ENCODE assay signal across 1 cellular context in the genomic region with DNA sequence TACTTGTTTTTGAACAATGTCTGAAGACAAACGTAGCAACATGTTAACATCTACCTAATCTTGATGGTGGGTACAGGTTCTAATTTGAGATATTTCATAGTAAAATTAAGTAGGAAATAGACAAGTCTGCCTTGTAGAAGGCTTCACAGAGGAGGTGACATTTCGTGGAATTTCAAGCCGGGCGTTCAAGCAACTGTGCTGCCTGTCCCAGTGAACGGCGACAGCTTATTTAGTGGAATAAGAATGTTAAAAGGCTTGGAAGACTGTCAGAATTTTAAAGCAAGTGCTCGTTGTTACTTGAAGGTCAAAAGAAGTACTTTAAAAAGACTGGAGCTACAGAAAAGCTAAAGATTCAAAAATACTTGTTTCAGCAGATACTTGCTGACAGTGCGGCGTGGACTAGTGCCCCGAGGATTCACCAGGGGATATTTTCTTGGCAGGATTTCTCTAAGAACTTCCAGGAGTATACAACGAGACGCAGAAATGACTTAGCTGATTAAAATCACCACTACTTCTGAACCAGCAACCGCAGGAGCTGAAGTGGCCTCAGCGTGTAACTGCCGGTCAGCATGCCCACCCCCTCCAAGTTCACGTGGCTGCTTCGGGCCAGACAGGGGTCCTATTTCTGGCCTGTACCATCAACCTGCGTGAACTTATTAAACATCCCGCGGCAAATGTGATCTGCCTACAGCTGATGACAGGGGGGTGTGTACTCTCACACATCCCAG.
TF ChIP-seq lines count a peak whose summit lies in the region.

No MANE protein-coding gene starts in this region.

TF ChIP-seq in endothelial cell of umbilical vein, 7 proteins besides CTCF, POLR2A, EP300 and RAD21:
- TF ChIP-seq FOS (IDR thresholded peaks at IDR 0.05; ENCODE audit: borderline replicate concordance, insufficient read depth, low read length), result no peak
- TF ChIP-seq GATA2 (IDR thresholded peaks at IDR 0.05; ENCODE audit: insufficient read depth, insufficient read length, low read depth, low read length), result no peak
- no peak for TF ChIP-seq POLR2AphosphoS5 (IDR thresholded peaks at IDR 0.05; ENCODE audit: insufficient read depth, low read depth, low read length)
- TF ChIP-seq MYC (IDR thresholded peaks at IDR 0.05; ENCODE audit: low read depth, low read length), result no peak
- TF ChIP-seq JUN (IDR thresholded peaks at IDR 0.05; ENCODE audit: borderline replicate concordance, insufficient read depth, insufficient read length, low read depth), result no peak
- no peak for TF ChIP-seq EZH2 (IDR thresholded peaks at IDR 0.05; ENCODE audit: borderline replicate concordance, low read depth, low read length, severe bottlenecking)
- TF ChIP-seq, protein P1, sequence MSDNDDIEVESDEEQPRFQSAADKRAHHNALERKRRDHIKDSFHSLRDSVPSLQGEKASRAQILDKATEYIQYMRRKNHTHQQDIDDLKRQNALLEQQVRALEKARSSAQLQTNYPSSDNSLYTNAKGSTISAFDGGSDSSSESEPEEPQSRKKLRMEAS (IDR thresholded peaks at IDR 0.05; ENCODE audit: insufficient read depth, insufficient read length), result no peak
